Comparison of ENCODE assay signal across 20 cellular contexts in the genomic region with DNA sequence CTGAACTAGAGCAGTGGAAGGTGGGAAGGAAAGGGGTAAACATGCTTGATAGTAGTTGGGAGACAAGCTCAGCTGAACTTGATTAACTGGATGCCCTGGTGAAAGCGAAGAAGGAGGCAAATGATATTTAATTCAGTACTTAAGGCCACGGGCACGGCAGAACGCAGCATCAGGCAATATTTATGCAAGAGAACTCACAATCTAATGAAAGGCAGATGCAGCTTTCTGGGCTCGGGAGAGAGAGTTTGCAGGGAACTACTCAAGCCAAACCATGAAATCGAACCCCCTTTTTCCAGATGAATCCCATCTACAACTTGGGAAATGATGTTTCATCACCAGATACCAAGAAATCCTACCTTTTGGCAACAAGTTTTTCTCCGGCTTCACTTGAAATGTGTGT.
"Had no signal": no experiment of that assay in that cellular context is flagged by ENCODE, and none has a peak within 500 bp of the region (broad histone marks: within the 10 kb centered on the region; RNA-seq: fewer than 3 reads in every experiment).

No MANE protein-coding gene starts in this region.

- DNase-seq: activated CD4-positive, alpha-beta T cell treated with anti-CD3 and anti-CD28 coated beads for 48 hours; activated effector memory CD4-positive, alpha-beta T cell treated with Interleukin-2 at 50 U/mL for 16 hours; activated T-cell treated with anti-CD3 and anti-CD28 coated beads, Interleukin-2, amount 50 U/mL, for 1 hour; amygdala; brain microvascular endothelial cell; cerebellar nuclear complex; dermis blood vessel endothelial cell; foreskin melanocyte; head of caudate nucleus; left colon; mucosa of descending colon; natural killer cell; sigmoid colon; stimulated activated CD4-positive, alpha-beta T cell treated with anti-CD3 and anti-CD28 coated beads, Interleukin-2, amount 100 ng/mL, for 48 hours; stimulated activated CD8-positive, alpha-beta memory T cell treated with anti-CD3 and anti-CD28 coated beads, Interleukin-4, amount 100 ng/mL, for 48 hours; stimulated activated naive CD8-positive, alpha-beta T cell treated with anti-CD3 and anti-CD28 coated beads, Interleukin-15, Interleukin-2, amounts not matched to agents 100 U/mL and 50 U/mL, for 24 hours; upper lobe of left lung had no signal

- ATAC-seq: left colon; mucosa of descending colon; natural killer cell; stimulated activated naive CD8-positive, alpha-beta T cell treated with anti-CD3 and anti-CD28 coated beads, Interleukin-15, Interleukin-2, amounts not matched to agents 100 U/mL and 50 U/mL, for 24 hours; WTC11 had no signal

- H3K36me3 ChIP-seq: brain microvascular endothelial cell, sigmoid colon, suprapubic skin, upper lobe of left lung had no signal

- H3K27me3 ChIP-seq: brain microvascular endothelial cell, sigmoid colon, suprapubic skin, upper lobe of left lung had no signal

- H3K4me3 ChIP-seq: lung, mucosa of descending colon, sigmoid colon, suprapubic skin, upper lobe of left lung had no signal

- H3K27ac ChIP-seq: brain microvascular endothelial cell, suprapubic skin, upper lobe of left lung had no signal

- H3K9me3 ChIP-seq: mucosa of descending colon, sigmoid colon, suprapubic skin, upper lobe of left lung had no signal
